Comparison of ENCODE assay signal across 1 cellular context in genomic region chr2:226310081-226310625, GRCh38.
TF ChIP-seq lines count a peak whose summit lies in the region.

No MANE protein-coding gene starts in this region.

TF ChIP-seq in SK-N-SH treated with all-trans-retinoic acid at 6 μM for 48 hours, 23 proteins besides CTCF, POLR2A, EP300 and RAD21 (continued from another document):
- TF ChIP-seq PATZ1 (CRISPR knock-in tag; IDR thresholded peaks at IDR 0.05; ENCODE audit: borderline replicate concordance), result no peak
